Comparison of ENCODE assay signal across 9 cellular contexts in genomic region chr5:65034029-65034781, GRCh38.
DNase-seq lines count a peak whose midpoint lies in the region; ATAC-seq and TF ChIP-seq lines count a peak whose summit lies in the region.
"Had no signal": no experiment of that assay in that cellular context is flagged by ENCODE, and none has a peak within 500 bp of the region (broad histone marks: within the 10 kb centered on the region; RNA-seq: fewer than 3 reads in every experiment).

No MANE protein-coding gene starts in this region.

- in situ Hi-C loops in mammary epithelial cell (cut with MboI; ENCODE audit: low sequenced_read_pairs in 2 of 2), result no loop called here

- H3K36me3 ChIP-seq in mammary epithelial cell (ENCODE audit: insufficient read depth, low read length) (no peaks in the 10 kb centered on the region), tibial nerve (no peaks in the 10 kb centered on the region)

- H3K4me2 ChIP-seq in mammary epithelial cell (ENCODE audit: insufficient read depth, low read depth, low read length), result no peak overlapping the region

- no peak overlapping the region for H3K9ac ChIP-seq in mammary epithelial cell (ENCODE audit: insufficient read depth, low read length)

- H2AFZ ChIP-seq in mammary epithelial cell (ENCODE audit: low read depth, low read length), result no peak overlapping the region

- H3K36me3 Mint-ChIP-seq in MCF 10A (ENCODE audit: insufficient read depth, unreplicated experiment), result peaks cover 6% of the 10 kb centered on the region
- peaks cover 0 to 1% of the 10 kb centered on the region in 2 donors for H3K36me3 Mint-ChIP-seq in activated T-cell treated with anti-CD3 and anti-CD28 coated beads, Interleukin-2, amount 50 U/mL, for 72 hours (ENCODE audit: insufficient read depth in 2 of 2)

- H3K4me1 Mint-ChIP-seq in MCF 10A (ENCODE audit: insufficient read depth, unreplicated experiment), result peaks cover 5% of the 10 kb centered on the region
- peaks cover 27% of the 10 kb centered on the region for H3K4me1 Mint-ChIP-seq in activated T-cell treated with anti-CD3 and anti-CD28 coated beads, Interleukin-2, amount 50 U/mL, for 72 hours (ENCODE audit: low read depth)

- H3K9me3 Mint-ChIP-seq in MCF 10A (ENCODE audit: unreplicated experiment), result no peaks in the 10 kb centered on the region
- H3K9me3 Mint-ChIP-seq in activated T-cell treated with anti-CD3 and anti-CD28 coated beads, Interleukin-2, amount 50 U/mL, for 72 hours, result peaks cover 0 to 1% of the 10 kb centered on the region in 2 donors

- no peaks in the 10 kb centered on the region for H3K27me3 Mint-ChIP-seq in MCF 10A (ENCODE audit: insufficient read depth, unreplicated experiment)
- no peaks in the 10 kb centered on the region for H3K27me3 Mint-ChIP-seq in activated T-cell treated with anti-CD3 and anti-CD28 coated beads, Interleukin-2, amount 50 U/mL, for 72 hours (ENCODE audit: low read depth)

- TF ChIP-seq CTCF in MCF 10A (IDR thresholded peaks at IDR 0.05; ENCODE audit: unreplicated experiment), result no peak
- no peak for TF ChIP-seq CTCF in mammary epithelial cell (conservative IDR thresholded peaks at IDR 0.05 in 1 of 2, IDR thresholded peaks at IDR 0.05 in 1 of 2; ENCODE audit: extremely low read depth in 1 of 2, insufficient read depth in 1 of 2, low read depth in 1 of 2, low read length in 2 of 2)
- no peak for TF ChIP-seq CTCF in tibial nerve (IDR thresholded peaks at IDR 0.05)

- DNase-seq in MCF 10A (ENCODE audit: unreplicated experiment), result no peak
- no peak for DNase-seq in mammary epithelial cell
- no peak for DNase-seq in activated T-cell treated with anti-CD3 and anti-CD28 coated beads, Interleukin-2, amount 50 U/mL, for 72 hours
- DNase-seq in kidney tubule cell (ENCODE audit: low spot score), result peak; percentile 52
- DNase-seq in tibial nerve (ENCODE audit: low spot score in 2 of 2), result no peak
- no peak for DNase-seq in amniotic stem cell (lab: John Stamatoyannopoulos, UW)
- DNase-seq in cerebellar nuclear complex (lab: John Stamatoyannopoulos, UW), result no peak
- DNase-seq: testis had no signal

- POLR2A ChIA-PET in MCF 10A (lab: Yijun Ruan, JAX), result interaction anchor here (0.7 to 1.0 kb wide), 2 partner anchors 18 to 293 kb away, joined by 3 read pairs; no protein-coding TSS in a partner anchor

- TF ChIP-seq EP300 in tibial nerve (IDR thresholded peaks at IDR 0.05), result no peak

- H3K27me3 ChIP-seq in mammary epithelial cell (ENCODE audit: insufficient read depth, low read length) (no peaks in the 10 kb centered on the region), tibial nerve (no peaks in the 10 kb centered on the region)
- H3K27me3 ChIP-seq: testis had no signal

- no peaks in the 10 kb centered on the region for H3K79me2 ChIP-seq in mammary epithelial cell (ENCODE audit: insufficient read depth, low read length)

- H3K9me3 ChIP-seq in mammary epithelial cell (replicated peaks; ENCODE audit: insufficient read depth, low read length), result no peaks in the 10 kb centered on the region
- H3K9me3 ChIP-seq in tibial nerve, result no peaks in the 10 kb centered on the region
- H3K9me3 ChIP-seq: testis had no signal

- TF ChIP-seq POLR2A in tibial nerve (IDR thresholded peaks at IDR 0.05), result no peak

- intact Hi-C loops in MCF 10A (cut with micrococcal nuclease) (no loop called here), mammary epithelial cell (cut with micrococcal nuclease) (no loop called here)

- ATAC-seq in activated T-cell treated with anti-CD3 and anti-CD28 coated beads, Interleukin-2, amount 50 U/mL, for 72 hours (replicated peaks in 1 of 2), result no peak
- ATAC-seq in HG03039 (IDR thresholded peaks at IDR 0.05; ENCODE audit: unreplicated experiment), result no peak

- no peaks in the 10 kb centered on the region for H4K20me1 ChIP-seq in mammary epithelial cell (ENCODE audit: insufficient read depth, low read length)

- peak overlapping the region; percentile 92 for H3K27ac Mint-ChIP-seq in MCF 10A (ENCODE audit: low read depth, unreplicated experiment)
- no peak overlapping the region for H3K27ac Mint-ChIP-seq in activated T-cell treated with anti-CD3 and anti-CD28 coated beads, Interleukin-2, amount 50 U/mL, for 72 hours

- CTCF ChIA-PET in MCF 10A (lab: Yijun Ruan, JAX) (interaction anchor here (0.6 to 1.1 kb wide), 3 partner anchors 71 to 665 kb away, joined by 3 to 5 read pairs (median 3); no protein-coding TSS in a partner anchor), mammary epithelial cell (lab: Charles Lee; ENCODE audit: low non-redundant PET) (no interaction called here)

- no peak overlapping the region for H3K27ac ChIP-seq in mammary epithelial cell (ENCODE audit: insufficient read depth, low read depth, low read length)
- peak overlapping the region in 3 of 4 donors; percentile 94 to 96 (median 96) for H3K27ac ChIP-seq in tibial nerve

- peaks cover 21% of the 10 kb centered on the region for H3K4me1 ChIP-seq in mammary epithelial cell (ENCODE audit: insufficient read depth, low read length)
- H3K4me1 ChIP-seq in tibial nerve, result peaks cover 0 to 29% (median 11%) of the 10 kb centered on the region in 4 donors

- WGBS in mammary epithelial cell (ENCODE audit: low coverage, missing lambda C conversion rate), result 93% methylated on average over 8 of the region's 8 CpGs
- WGBS in tibial nerve, 2 donors, result 83 to 86% methylated on average over 8 of the region's 8 CpGs

- H3K4me3 ChIP-seq in mammary epithelial cell (replicated peaks in 1 of 3; ENCODE audit: insufficient read depth in 1 of 3, low read depth in 2 of 3, low read length in 3 of 3) (no peak overlapping the region), tibial nerve (no peak overlapping the region)

- H3K4me3 Mint-ChIP-seq in MCF 10A (ENCODE audit: unreplicated experiment), result peak overlapping the region; percentile 19
- H3K4me3 Mint-ChIP-seq in activated T-cell treated with anti-CD3 and anti-CD28 coated beads, Interleukin-2, amount 50 U/mL, for 72 hours, result peak overlapping the region; percentile 23 to 42

- dilution Hi-C loops in mammary epithelial cell (cut with HindIII; ENCODE audit: low sequenced_read_pairs), result no loop called here

- BruUV-seq in MCF 10A (replicated peaks; lab: Mats Ljungman, UMichigan) (no TSS peak), mammary epithelial cell (replicated peaks; lab: Mats Ljungman, UMichigan) (no TSS peak)
